Comparison of ENCODE assay signal across 15 cellular contexts in genomic region chr16:84323626-84324025, GRCh38. TPM values are rescaled to one million over a fixed set of nuclear protein-coding genes. Genes with fewer than 3 reads are reported as not detected.
"Had no signal": no experiment of that assay in that cellular context is flagged by ENCODE, and none has a peak within 500 bp of the region (broad histone marks: within the 10 kb centered on the region; RNA-seq: fewer than 3 reads in every experiment).

No MANE protein-coding gene starts in this region.

- H3K9me3 Mint-ChIP-seq: natural killer cell treated with Interleukin-12 subunit alpha and Interleukin-12 subunit beta and Interleukin-15 and Interleukin-18, amount 100 ng/mL, for 72 hours had no signal

- H3K27me3 Mint-ChIP-seq: natural killer cell treated with Interleukin-12 subunit alpha and Interleukin-12 subunit beta and Interleukin-15 and Interleukin-18, amount 100 ng/mL, for 72 hours had no signal

- H3K27ac ChIP-seq: brain microvascular endothelial cell, dorsolateral prefrontal cortex, esophagus squamous epithelium, heart left ventricle, stomach had no signal

- ATAC-seq: heart left ventricle; left lobe of liver; natural killer cell treated with Interleukin-12 subunit alpha and Interleukin-12 subunit beta and Interleukin-15 and Interleukin-18, amount 100 ng/mL, for 72 hours had no signal

- H3K36me3 ChIP-seq: brain microvascular endothelial cell, esophagus squamous epithelium, heart left ventricle had no signal

- H3K4me1 Mint-ChIP-seq: memory B cell had no signal

- H3K9me3 ChIP-seq: esophagus squamous epithelium, heart left ventricle, stomach had no signal

- H3K27me3 ChIP-seq: brain microvascular endothelial cell, dorsolateral prefrontal cortex had no signal

- H3K4me1 ChIP-seq: esophagus squamous epithelium, heart left ventricle, stomach had no signal

- DNase-seq: activated CD4-positive, alpha-beta T cell treated with anti-CD3 and anti-CD28 coated beads, Interleukin-2, amount 50 U/mL, for 1 hour; activated gamma-delta T cell; activated T-cell treated with anti-CD3 and anti-CD28 coated beads, Interleukin-2, amount 50 U/mL, for 48 hours; brain microvascular endothelial cell; esophagus squamous epithelium; heart left ventricle; occipital lobe; stomach had no signal

- H3K27ac Mint-ChIP-seq: activated naive CD8-positive, alpha-beta T cell; memory B cell; natural killer cell treated with Interleukin-12 subunit alpha and Interleukin-12 subunit beta and Interleukin-15 and Interleukin-18, amount 100 ng/mL, for 72 hours had no signal

- H3K36me3 Mint-ChIP-seq: activated naive CD8-positive, alpha-beta T cell; memory B cell; natural killer cell treated with Interleukin-12 subunit alpha and Interleukin-12 subunit beta and Interleukin-15 and Interleukin-18, amount 100 ng/mL, for 72 hours had no signal

- H3K4me3 Mint-ChIP-seq: activated naive CD8-positive, alpha-beta T cell; memory B cell; natural killer cell treated with Interleukin-12 subunit alpha and Interleukin-12 subunit beta and Interleukin-15 and Interleukin-18, amount 100 ng/mL, for 72 hours had no signal

- H3K4me3 ChIP-seq: dorsolateral prefrontal cortex, esophagus squamous epithelium, heart left ventricle, stomach had no signal

RNA-seq across cellular contexts. Expression of gene WFDC1, which starts 28.9 kb away (rescaled TPM):
- total RNA-seq: natural killer cell treated with Interleukin-12 subunit alpha and Interleukin-12 subunit beta and Interleukin-15 and Interleukin-18, amount 100 ng/mL, for 72 hours; pulmonary artery endothelial cell; T-helper 2 cell treated with Interferon-gamma antibody and Interleukin-4, amounts not matched to agents 100 ng/mL and 5 ng/mL, for 36 hours had no signal

RNA-seq across cellular contexts. Expression of gene ATP2C2, which starts 44.7 kb away (rescaled TPM):
- total RNA-seq: heart left ventricle; natural killer cell treated with Interleukin-12 subunit alpha and Interleukin-12 subunit beta and Interleukin-15 and Interleukin-18, amount 100 ng/mL, for 72 hours; pulmonary artery endothelial cell; T-helper 2 cell treated with Interferon-gamma antibody and Interleukin-4, amounts not matched to agents 100 ng/mL and 5 ng/mL, for 36 hours had no signal
